ENCODE assay signal across 8 cellular contexts in the genomic region with DNA sequence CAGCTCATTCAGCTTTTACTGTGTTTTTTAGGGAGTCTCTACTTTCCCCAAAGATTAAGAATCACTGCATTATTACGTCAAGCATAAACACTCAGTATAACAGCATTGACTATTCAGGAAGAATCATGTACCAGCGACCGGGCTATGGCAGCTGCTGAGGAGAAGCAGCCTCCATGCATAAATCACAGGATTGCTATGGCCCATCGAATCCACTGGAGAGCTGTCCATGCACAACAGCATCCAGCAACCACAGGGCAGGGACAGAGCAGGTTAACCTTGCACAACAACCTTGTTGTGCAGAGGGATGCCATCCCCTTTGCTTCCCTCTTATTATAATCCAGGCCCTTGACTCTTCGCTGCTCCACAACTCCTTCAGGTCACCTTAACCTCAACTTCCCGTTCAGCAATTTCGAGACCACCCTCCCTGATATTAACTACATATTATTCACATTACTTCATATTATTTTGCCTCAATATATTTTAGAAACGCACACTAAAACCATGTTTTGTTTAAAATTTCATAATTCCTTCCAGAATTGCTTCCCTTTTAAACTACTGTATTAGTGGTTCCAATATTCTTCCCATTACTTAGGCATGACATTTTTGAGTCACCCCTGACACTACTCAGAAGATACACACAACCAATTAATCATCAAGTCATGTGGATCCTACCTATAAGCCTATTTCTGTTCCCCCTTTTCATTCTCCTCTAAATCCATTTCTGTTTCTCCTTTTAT. TPM values are rescaled to one million over a fixed set of nuclear protein-coding genes. Genes with fewer than 3 reads are reported as not detected.
DNase-seq lines count a peak whose midpoint lies in the region; ATAC-seq and TF ChIP-seq lines count a peak whose summit lies in the region.

No MANE protein-coding gene starts in this region.

- peak overlapping the region; percentile 98 for H3K4me3 Mint-ChIP-seq in CD4-positive, alpha-beta T cell

- H3K9me3 Mint-ChIP-seq in CD4-positive, alpha-beta T cell = no peaks in the 10 kb centered on the region

- CTCF ChIA-PET in CD4-positive, alpha-beta T cell (lab: Charles Lee) = no interaction called here

- no peaks in the 10 kb centered on the region for H3K9me3 ChIP-seq in CD4-positive, alpha-beta T cell (ENCODE audit: control insufficient read depth, low read length)
- no peaks in the 10 kb centered on the region for H3K9me3 ChIP-seq in breast epithelium
- no peaks in the 10 kb centered on the region for H3K9me3 ChIP-seq in mononuclear cell (ENCODE audit: low read depth, low read length)

- H3K4me1 Mint-ChIP-seq in CD4-positive, alpha-beta T cell (ENCODE audit: low read depth) = peaks cover 80% of the 10 kb centered on the region

- in situ Hi-C loops in KBM-7 (cut with MboI; ENCODE audit: low pct_unique_long_range_greater_than_20kb, low sequenced_read_pairs) = no loop called here

- no peak for TF ChIP-seq POLR2A in breast epithelium (IDR thresholded peaks at IDR 0.05)

- no peak for ATAC-seq in CD4-positive, alpha-beta T cell (ENCODE audit: poor library complexity)
- no peak for ATAC-seq in GM21529 (IDR thresholded peaks at IDR 0.05; ENCODE audit: unreplicated experiment)
- ATAC-seq in GM18873 (IDR thresholded peaks at IDR 0.05; ENCODE audit: low FRiP score, unreplicated experiment) = no peak

- H3K27me3 ChIP-seq in CD4-positive, alpha-beta T cell (ENCODE audit: control insufficient read depth, insufficient read depth, low read length) = no peaks in the 10 kb centered on the region
- no peaks in the 10 kb centered on the region for H3K27me3 ChIP-seq in breast epithelium
- no peaks in the 10 kb centered on the region for H3K27me3 ChIP-seq in mononuclear cell (ENCODE audit: insufficient read depth, low read length)

- intact Hi-C loops in CD4-positive, alpha-beta T cell (cut with DNase I, micrococcal nuclease) = loop anchor here (1.0 to 10.0 kb wide), 9 partner anchors 32 to 1962 kb away; partner anchors contain the start of genes CENPP (in 2 of the 2), NOL8 (in 2 of the 2), BICD2 (in 1 of the 2) and FAM120A (in 1 of the 2)
- intact Hi-C loops in breast epithelium (cut with DNase I; ENCODE audit: low total_unique reads) (no loop called here), posterior cingulate gyrus (cut with DNase I) (loop anchor here (1.0 to 10.0 kb wide), 2 partner anchors 33 to 158 kb away; partner anchors contain the start of genes CENPP and NOL8)

- POLR2A ChIA-PET in CD4-positive, alpha-beta T cell (lab: Charles Lee) = interaction anchor here (1.3 to 2.2 kb wide), 3 partner anchors 9 to 377 kb away, joined by 4 to 11 read pairs (median 4); partner anchors contain the start of genes CENPP, IPPK and NOL8

- H3K27ac ChIP-seq in CD4-positive, alpha-beta T cell (ENCODE audit: low read depth, low read length) = no peak overlapping the region
- H3K27ac ChIP-seq in breast epithelium = no peak overlapping the region

- no peak for DNase-seq in CD4-positive, alpha-beta T cell
- DNase-seq in KBM-7 (peak; percentile 70), breast epithelium (ENCODE audit: low spot score in 2 of 2) (no peak), T-helper 9 cell (no peak), posterior cingulate gyrus (no peak)

- peak overlapping the region; percentile 97 for H3K27ac Mint-ChIP-seq in CD4-positive, alpha-beta T cell

- H3K4me3 ChIP-seq in breast epithelium (peak overlapping the region; percentile 59 to 74 (median 64)), mononuclear cell (ENCODE audit: low read length) (peak overlapping the region; percentile 85)

- TF ChIP-seq CTCF in CD4-positive, alpha-beta T cell (IDR thresholded peaks at IDR 0.05) = no peak
- TF ChIP-seq CTCF in breast epithelium (IDR thresholded peaks at IDR 0.05) = no peak

- H3K4me1 ChIP-seq in breast epithelium (peaks cover 3 to 5% of the 10 kb centered on the region in 2 donors), mononuclear cell (ENCODE audit: insufficient read depth, low read length) (peaks cover 25% of the 10 kb centered on the region)

- H3K27me3 Mint-ChIP-seq in CD4-positive, alpha-beta T cell = no peaks in the 10 kb centered on the region

- H3K36me3 ChIP-seq in breast epithelium = peaks cover 7% of the 10 kb centered on the region

- peaks cover 48% of the 10 kb centered on the region for H3K36me3 Mint-ChIP-seq in CD4-positive, alpha-beta T cell (ENCODE audit: low read depth)

RNA-seq across cellular contexts. Expression of gene IARS1, which starts 1.0 kb away (rescaled TPM):
- 10 to 100 TPM; 49.8 to 56.8 TPM for total RNA-seq in CD4-positive, alpha-beta T cell
- 100 to 1,000 TPM in 2 of 3 donors, 10 to 100 TPM in 1; 56.5 to 111 (median 111) TPM for total RNA-seq in breast epithelium
- total RNA-seq in mononuclear cell = 87.9 TPM

RNA-seq across cellular contexts. Expression of gene NOL8, which starts 32.6 kb away (rescaled TPM):
- 10 to 100 TPM; 55.9 to 65.7 TPM for total RNA-seq in CD4-positive, alpha-beta T cell
- total RNA-seq in breast epithelium = 10 to 100 TPM; 31.2 to 66.6 (median 49.8) TPM
- total RNA-seq in mononuclear cell = 34.2 TPM

RNA-seq across cellular contexts. Expression of gene CENPP, which starts 33.2 kb away (rescaled TPM):
- 1 to 10 TPM; 4.8 TPM for total RNA-seq in CD4-positive, alpha-beta T cell
- total RNA-seq in breast epithelium (1 to 10 TPM; 3.9 to 6.1 (median 4.5) TPM), mononuclear cell (12.5 TPM)
